Comparison of ENCODE assay signal across 2 cellular contexts in the genomic region with DNA sequence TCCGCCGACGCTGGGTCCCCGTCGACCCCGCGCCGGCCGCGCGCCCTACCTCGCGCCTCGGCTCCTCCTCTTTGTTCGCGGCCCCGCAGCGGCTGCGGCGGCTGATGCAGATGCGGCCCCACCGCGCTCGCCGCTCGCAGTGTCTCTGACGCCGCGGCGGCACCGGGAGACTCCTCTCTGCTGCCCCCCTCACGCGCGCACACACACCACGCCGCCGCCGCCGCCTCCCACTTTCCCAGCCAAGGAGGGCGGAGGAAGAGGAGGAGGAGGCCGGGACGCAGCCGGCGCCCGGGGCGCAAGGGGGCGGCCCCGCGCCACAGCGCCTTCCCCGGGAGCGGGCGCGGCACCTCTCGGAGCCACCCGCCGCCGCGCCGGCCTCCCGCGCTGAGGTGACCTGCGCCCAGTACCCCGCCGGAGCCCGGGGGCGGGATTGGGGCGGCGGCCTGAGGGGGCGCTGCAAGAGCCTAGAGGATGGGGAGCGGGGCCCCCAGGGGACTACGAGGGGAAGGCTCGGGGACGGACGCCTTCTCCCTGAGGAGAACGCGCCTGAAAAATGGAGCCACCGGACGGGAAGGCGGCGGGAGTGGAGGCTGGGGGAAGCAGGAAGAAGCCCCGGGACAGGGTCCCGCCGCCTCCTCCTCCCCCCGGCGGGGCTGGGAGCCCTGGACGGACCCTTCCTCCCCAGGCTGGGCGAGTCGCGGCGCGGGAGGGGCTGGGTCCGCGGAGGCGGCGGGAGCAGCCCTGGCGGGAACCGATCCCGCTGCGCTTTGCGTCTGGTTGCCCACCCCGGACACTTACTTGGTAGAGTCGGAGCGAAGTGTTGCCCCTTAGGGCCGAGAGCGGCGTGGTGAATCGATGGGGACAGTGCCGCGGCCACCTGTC.
TF ChIP-seq lines count a peak whose summit lies in the region.

A gene (minus strand): TSS at position 147 of the 882 bp plus-strand sequence. CDS start 1,744 bp downstream, outside the sequence.

TF ChIP-seq in PFSK-1, 5 proteins besides CTCF, POLR2A, EP300 and RAD21 (continued from another document):
- TF ChIP-seq, protein P1, sequence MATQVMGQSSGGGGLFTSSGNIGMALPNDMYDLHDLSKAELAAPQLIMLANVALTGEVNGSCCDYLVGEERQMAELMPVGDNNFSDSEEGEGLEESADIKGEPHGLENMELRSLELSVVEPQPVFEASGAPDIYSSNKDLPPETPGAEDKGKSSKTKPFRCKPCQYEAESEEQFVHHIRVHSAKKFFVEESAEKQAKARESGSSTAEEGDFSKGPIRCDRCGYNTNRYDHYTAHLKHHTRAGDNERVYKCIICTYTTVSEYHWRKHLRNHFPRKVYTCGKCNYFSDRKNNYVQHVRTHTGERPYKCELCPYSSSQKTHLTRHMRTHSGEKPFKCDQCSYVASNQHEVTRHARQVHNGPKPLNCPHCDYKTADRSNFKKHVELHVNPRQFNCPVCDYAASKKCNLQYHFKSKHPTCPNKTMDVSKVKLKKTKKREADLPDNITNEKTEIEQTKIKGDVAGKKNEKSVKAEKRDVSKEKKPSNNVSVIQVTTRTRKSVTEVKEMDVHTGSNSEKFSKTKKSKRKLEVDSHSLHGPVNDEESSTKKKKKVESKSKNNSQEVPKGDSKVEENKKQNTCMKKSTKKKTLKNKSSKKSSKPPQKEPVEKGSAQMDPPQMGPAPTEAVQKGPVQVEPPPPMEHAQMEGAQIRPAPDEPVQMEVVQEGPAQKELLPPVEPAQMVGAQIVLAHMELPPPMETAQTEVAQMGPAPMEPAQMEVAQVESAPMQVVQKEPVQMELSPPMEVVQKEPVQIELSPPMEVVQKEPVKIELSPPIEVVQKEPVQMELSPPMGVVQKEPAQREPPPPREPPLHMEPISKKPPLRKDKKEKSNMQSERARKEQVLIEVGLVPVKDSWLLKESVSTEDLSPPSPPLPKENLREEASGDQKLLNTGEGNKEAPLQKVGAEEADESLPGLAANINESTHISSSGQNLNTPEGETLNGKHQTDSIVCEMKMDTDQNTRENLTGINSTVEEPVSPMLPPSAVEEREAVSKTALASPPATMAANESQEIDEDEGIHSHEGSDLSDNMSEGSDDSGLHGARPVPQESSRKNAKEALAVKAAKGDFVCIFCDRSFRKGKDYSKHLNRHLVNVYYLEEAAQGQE (IDR thresholded peaks at IDR 0.05; ENCODE audit: insufficient read depth in 1 of 2, low read depth in 2 of 2, low read length in 2 of 2): no peak

TF ChIP-seq in K562, 482 proteins besides CTCF, POLR2A, EP300 and RAD21 (continued from another document):
- TF ChIP-seq, protein P2, sequence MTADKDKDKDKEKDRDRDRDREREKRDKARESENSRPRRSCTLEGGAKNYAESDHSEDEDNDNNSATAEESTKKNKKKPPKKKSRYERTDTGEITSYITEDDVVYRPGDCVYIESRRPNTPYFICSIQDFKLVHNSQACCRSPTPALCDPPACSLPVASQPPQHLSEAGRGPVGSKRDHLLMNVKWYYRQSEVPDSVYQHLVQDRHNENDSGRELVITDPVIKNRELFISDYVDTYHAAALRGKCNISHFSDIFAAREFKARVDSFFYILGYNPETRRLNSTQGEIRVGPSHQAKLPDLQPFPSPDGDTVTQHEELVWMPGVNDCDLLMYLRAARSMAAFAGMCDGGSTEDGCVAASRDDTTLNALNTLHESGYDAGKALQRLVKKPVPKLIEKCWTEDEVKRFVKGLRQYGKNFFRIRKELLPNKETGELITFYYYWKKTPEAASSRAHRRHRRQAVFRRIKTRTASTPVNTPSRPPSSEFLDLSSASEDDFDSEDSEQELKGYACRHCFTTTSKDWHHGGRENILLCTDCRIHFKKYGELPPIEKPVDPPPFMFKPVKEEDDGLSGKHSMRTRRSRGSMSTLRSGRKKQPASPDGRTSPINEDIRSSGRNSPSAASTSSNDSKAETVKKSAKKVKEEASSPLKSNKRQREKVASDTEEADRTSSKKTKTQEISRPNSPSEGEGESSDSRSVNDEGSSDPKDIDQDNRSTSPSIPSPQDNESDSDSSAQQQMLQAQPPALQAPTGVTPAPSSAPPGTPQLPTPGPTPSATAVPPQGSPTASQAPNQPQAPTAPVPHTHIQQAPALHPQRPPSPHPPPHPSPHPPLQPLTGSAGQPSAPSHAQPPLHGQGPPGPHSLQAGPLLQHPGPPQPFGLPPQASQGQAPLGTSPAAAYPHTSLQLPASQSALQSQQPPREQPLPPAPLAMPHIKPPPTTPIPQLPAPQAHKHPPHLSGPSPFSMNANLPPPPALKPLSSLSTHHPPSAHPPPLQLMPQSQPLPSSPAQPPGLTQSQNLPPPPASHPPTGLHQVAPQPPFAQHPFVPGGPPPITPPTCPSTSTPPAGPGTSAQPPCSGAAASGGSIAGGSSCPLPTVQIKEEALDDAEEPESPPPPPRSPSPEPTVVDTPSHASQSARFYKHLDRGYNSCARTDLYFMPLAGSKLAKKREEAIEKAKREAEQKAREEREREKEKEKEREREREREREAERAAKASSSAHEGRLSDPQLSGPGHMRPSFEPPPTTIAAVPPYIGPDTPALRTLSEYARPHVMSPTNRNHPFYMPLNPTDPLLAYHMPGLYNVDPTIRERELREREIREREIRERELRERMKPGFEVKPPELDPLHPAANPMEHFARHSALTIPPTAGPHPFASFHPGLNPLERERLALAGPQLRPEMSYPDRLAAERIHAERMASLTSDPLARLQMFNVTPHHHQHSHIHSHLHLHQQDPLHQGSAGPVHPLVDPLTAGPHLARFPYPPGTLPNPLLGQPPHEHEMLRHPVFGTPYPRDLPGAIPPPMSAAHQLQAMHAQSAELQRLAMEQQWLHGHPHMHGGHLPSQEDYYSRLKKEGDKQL (CRISPR knock-in tag; IDR thresholded peaks at IDR 0.05; ENCODE audit: borderline replicate concordance): no peak
- no peak for TF ChIP-seq ZNF12 (CRISPR knock-in tag; IDR thresholded peaks at IDR 0.05)
- no peak for TF ChIP-seq KLF6 (CRISPR knock-in tag; IDR thresholded peaks at IDR 0.05; ENCODE audit: borderline replicate concordance)
- TF ChIP-seq, protein P3, sequence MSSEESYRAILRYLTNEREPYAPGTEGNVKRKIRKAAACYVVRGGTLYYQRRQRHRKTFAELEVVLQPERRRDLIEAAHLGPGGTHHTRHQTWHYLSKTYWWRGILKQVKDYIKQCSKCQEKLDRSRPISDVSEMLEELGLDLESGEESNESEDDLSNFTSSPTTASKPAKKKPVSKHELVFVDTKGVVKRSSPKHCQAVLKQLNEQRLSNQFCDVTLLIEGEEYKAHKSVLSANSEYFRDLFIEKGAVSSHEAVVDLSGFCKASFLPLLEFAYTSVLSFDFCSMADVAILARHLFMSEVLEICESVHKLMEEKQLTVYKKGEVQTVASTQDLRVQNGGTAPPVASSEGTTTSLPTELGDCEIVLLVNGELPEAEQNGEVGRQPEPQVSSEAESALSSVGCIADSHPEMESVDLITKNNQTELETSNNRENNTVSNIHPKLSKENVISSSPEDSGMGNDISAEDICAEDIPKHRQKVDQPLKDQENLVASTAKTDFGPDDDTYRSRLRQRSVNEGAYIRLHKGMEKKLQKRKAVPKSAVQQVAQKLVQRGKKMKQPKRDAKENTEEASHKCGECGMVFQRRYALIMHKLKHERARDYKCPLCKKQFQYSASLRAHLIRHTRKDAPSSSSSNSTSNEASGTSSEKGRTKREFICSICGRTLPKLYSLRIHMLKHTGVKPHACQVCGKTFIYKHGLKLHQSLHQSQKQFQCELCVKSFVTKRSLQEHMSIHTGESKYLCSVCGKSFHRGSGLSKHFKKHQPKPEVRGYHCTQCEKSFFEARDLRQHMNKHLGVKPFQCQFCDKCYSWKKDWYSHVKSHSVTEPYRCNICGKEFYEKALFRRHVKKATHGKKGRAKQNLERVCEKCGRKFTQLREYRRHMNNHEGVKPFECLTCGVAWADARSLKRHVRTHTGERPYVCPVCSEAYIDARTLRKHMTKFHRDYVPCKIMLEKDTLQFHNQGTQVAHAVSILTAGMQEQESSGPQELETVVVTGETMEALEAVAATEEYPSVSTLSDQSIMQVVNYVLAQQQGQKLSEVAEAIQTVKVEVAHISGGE (CRISPR knock-in tag; IDR thresholded peaks at IDR 0.05): no peak
- TF ChIP-seq GATAD2A (IDR thresholded peaks at IDR 0.05): no peak
- TF ChIP-seq, protein P4, sequence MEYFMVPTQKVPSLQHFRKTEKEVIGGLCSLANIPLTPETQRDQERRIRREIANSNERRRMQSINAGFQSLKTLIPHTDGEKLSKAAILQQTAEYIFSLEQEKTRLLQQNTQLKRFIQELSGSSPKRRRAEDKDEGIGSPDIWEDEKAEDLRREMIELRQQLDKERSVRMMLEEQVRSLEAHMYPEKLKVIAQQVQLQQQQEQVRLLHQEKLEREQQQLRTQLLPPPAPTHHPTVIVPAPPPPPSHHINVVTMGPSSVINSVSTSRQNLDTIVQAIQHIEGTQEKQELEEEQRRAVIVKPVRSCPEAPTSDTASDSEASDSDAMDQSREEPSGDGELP (CRISPR knock-in tag; IDR thresholded peaks at IDR 0.05; ENCODE audit: borderline replicate concordance): peak; percentile 31; the same call in 1 of the 2 replicates
- TF ChIP-seq YY1 (IDR thresholded peaks at IDR 0.05; ENCODE audit: borderline replicate concordance in 1 of 3, control insufficient read depth in 1 of 3, extremely low read depth in 1 of 3, insufficient read depth in 3 of 3, insufficient read length in 1 of 3, insufficient replicate concordance in 2 of 3, low read depth in 1 of 3, low read length in 2 of 3): peak in 1 of 3 experiments; percentile 20
- TF ChIP-seq, protein P5, sequence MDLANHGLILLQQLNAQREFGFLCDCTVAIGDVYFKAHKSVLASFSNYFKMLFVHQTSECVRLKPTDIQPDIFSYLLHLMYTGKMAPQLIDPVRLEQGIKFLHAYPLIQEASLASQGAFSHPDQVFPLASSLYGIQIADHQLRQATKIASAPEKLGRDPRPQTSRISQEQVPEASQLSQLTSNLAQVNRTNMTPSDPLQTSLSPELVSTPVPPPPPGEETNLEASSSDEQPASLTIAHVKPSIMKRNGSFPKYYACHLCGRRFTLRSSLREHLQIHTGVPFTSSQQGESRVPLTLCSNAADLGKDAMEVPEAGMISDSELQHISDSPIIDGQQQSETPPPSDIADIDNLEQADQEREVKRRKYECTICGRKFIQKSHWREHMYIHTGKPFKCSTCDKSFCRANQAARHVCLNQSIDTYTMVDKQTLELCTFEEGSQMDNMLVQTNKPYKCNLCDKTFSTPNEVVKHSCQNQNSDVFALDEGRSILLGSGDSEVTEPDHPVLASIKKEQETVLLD (IDR thresholded peaks at IDR 0.05): no peak
- TF ChIP-seq GATAD2B (IDR thresholded peaks at IDR 0.05; ENCODE audit: borderline replicate concordance): no peak
- TF ChIP-seq SPI1 (IDR thresholded peaks at IDR 0.05; ENCODE audit: borderline replicate concordance, low read depth, low read length): no peak
- TF ChIP-seq, protein P6, sequence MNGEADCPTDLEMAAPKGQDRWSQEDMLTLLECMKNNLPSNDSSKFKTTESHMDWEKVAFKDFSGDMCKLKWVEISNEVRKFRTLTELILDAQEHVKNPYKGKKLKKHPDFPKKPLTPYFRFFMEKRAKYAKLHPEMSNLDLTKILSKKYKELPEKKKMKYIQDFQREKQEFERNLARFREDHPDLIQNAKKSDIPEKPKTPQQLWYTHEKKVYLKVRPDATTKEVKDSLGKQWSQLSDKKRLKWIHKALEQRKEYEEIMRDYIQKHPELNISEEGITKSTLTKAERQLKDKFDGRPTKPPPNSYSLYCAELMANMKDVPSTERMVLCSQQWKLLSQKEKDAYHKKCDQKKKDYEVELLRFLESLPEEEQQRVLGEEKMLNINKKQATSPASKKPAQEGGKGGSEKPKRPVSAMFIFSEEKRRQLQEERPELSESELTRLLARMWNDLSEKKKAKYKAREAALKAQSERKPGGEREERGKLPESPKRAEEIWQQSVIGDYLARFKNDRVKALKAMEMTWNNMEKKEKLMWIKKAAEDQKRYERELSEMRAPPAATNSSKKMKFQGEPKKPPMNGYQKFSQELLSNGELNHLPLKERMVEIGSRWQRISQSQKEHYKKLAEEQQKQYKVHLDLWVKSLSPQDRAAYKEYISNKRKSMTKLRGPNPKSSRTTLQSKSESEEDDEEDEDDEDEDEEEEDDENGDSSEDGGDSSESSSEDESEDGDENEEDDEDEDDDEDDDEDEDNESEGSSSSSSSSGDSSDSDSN (IDR thresholded peaks at IDR 0.05; ENCODE audit: borderline replicate concordance in 1 of 2, low read depth in 2 of 2, low read length in 2 of 2): peak; percentile 22 to 35; a peak in 1 of 4 replicates
- TF ChIP-seq, protein P7, sequence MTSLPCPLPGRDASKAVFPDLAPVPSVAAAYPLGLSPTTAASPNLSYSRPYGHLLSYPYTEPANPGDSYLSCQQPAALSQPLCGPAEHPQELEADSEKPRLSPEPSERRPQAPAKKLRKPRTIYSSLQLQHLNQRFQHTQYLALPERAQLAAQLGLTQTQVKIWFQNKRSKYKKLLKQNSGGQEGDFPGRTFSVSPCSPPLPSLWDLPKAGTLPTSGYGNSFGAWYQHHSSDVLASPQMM (CRISPR knock-in tag; IDR thresholded peaks at IDR 0.05): no peak
- no peak for TF ChIP-seq TCFL5 (CRISPR knock-in tag; conservative IDR thresholded peaks at IDR 0.05)
- no peak for TF ChIP-seq ERF (CRISPR knock-in tag; IDR thresholded peaks at IDR 0.05)
- no peak for TF ChIP-seq SAP30 (IDR thresholded peaks at IDR 0.05; ENCODE audit: borderline replicate concordance, insufficient read depth, low read depth, low read length, poor library complexity, severe bottlenecking)
- TF ChIP-seq ZNF316 (IDR thresholded peaks at IDR 0.05): no peak
- TF ChIP-seq, protein P8, sequence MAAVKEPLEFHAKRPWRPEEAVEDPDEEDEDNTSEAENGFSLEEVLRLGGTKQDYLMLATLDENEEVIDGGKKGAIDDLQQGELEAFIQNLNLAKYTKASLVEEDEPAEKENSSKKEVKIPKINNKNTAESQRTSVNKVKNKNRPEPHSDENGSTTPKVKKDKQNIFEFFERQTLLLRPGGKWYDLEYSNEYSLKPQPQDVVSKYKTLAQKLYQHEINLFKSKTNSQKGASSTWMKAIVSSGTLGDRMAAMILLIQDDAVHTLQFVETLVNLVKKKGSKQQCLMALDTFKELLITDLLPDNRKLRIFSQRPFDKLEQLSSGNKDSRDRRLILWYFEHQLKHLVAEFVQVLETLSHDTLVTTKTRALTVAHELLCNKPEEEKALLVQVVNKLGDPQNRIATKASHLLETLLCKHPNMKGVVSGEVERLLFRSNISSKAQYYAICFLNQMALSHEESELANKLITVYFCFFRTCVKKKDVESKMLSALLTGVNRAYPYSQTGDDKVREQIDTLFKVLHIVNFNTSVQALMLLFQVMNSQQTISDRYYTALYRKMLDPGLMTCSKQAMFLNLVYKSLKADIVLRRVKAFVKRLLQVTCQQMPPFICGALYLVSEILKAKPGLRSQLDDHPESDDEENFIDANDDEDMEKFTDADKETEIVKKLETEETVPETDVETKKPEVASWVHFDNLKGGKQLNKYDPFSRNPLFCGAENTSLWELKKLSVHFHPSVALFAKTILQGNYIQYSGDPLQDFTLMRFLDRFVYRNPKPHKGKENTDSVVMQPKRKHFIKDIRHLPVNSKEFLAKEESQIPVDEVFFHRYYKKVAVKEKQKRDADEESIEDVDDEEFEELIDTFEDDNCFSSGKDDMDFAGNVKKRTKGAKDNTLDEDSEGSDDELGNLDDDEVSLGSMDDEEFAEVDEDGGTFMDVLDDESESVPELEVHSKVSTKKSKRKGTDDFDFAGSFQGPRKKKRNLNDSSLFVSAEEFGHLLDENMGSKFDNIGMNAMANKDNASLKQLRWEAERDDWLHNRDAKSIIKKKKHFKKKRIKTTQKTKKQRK (IDR thresholded peaks at IDR 0.05; ENCODE audit: borderline replicate concordance, low read depth, low read length): no peak
- TF ChIP-seq PRMT5 (CRISPR knock-in tag; IDR thresholded peaks at IDR 0.05): no peak
- TF ChIP-seq ZNF778 (CRISPR knock-in tag; IDR thresholded peaks at IDR 0.05): no peak
- TF ChIP-seq TAF7 (tag; IDR thresholded peaks at IDR 0.05): no peak
